Comparison of ENCODE assay signal across 21 cellular contexts in the genomic region with DNA sequence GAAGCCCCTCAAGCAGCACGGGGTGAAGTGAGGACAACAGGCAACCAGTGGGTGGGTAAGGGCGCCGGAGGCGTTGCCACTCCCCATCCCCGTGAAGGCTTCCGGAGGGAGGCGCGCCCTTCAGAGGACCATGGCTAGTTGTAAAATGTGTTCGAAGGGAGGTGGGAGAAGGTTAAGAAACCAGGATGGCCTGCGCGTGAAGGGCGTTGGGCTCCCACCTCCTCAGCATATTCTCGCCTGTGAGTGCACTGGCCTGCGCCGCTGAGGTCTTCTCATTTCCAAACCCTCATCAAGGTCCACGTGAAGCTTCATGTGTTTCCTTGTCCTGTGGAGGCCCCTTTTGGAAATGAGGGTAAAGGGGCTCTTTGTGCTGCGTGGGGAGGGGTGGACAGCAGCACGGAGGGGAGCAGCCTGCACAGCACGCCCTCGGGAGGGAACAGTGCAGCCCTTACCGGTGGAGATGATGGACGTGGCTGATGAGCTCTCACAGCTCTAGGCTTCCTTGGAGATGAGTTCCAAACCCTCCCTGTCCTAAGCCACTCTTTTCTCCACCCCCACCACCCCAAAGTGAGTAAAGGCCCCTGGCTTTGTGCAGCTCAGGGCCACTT. TPM values are rescaled to one million over a fixed set of nuclear protein-coding genes. Genes with fewer than 3 reads are reported as not detected.
A peak's percentile ranks its signal among the peaks of the same experiment; 100 is the strongest.
DNase-seq lines count a peak whose midpoint lies in the region; ATAC-seq and TF ChIP-seq lines count a peak whose summit lies in the region.
"Had no signal": no experiment of that assay in that cellular context is flagged by ENCODE, and none has a peak within 500 bp of the region (broad histone marks: within the 10 kb centered on the region; RNA-seq: fewer than 3 reads in every experiment).

No MANE protein-coding gene starts in this region.

- H3K27ac ChIP-seq in H9 (ENCODE audit: insufficient read length, low read depth, low read length) (no peak overlapping the region), upper lobe of right lung (no peak overlapping the region), hepatocyte (no peak overlapping the region)
- H3K27ac ChIP-seq: BLaER1 treated with 17β-estradiol and CSF1 and Interleukin-3, amounts not matched to agents 10 nM and 100 nM; Peyer's patch; SJCRH30 had no signal

- no peak overlapping the region for H2BK5ac ChIP-seq in H9 (ENCODE audit: insufficient read length, low read length)

- no peak overlapping the region for H3K4ac ChIP-seq in H9 (ENCODE audit: low read depth, low read length)

- no peak overlapping the region for H2BK15ac ChIP-seq in H9 (ENCODE audit: low read depth, low read length)

- H3K23ac ChIP-seq in H9 (ENCODE audit: insufficient read length, low read depth, low read length), result no peak overlapping the region

- DNase-seq in D341Med (ENCODE audit: low spot score) (peak; percentile 14), H9 (peak; percentile 21), mesenteric fat pad (ENCODE audit: low spot score) (peak; percentile 79), upper lobe of right lung (no peak), UCSD-AML1 (lab: John Stamatoyannopoulos, UW; ENCODE audit: unreplicated experiment) (no peak), hepatocyte (ENCODE audit: low spot score) (no peak)
- DNase-seq: NCI-H1105, NCI-H146, NCI-H2029, NCI-H345, NCI-H524, NCI-H774, SJCRH30 had no signal

- no peak overlapping the region for H3K4me3 ChIP-seq in upper lobe of right lung
- no peak overlapping the region for H3K4me3 ChIP-seq in hepatocyte
- H3K4me3 ChIP-seq: BLaER1 treated with 17β-estradiol and CSF1 and Interleukin-3, amounts not matched to agents 10 nM and 100 nM; Peyer's patch; SJCRH30 had no signal

- ATAC-seq in upper lobe of right lung (peak; percentile 6), GM18870 (IDR thresholded peaks at IDR 0.05; ENCODE audit: unreplicated experiment) (no peak)
- ATAC-seq: CD8-positive, alpha-beta T cell had no signal

- no peak overlapping the region for H4K5ac ChIP-seq in H9 (ENCODE audit: insufficient read length, low read depth, low read length)

- no CpG with 5 or more reads among the region's 22 CpGs for WGBS in H9 (ENCODE audit: extremely low coverage, insufficient read length, low lambda C conversion rate)
- WGBS in hepatocyte (ENCODE audit: low lambda C conversion rate, missing lambda C conversion rate), result 93% methylated on average over 22 of the region's 22 CpGs

- H3K56ac ChIP-seq in H9 (ENCODE audit: insufficient read length, low read depth, low read length), result no peak overlapping the region

- no peak overlapping the region for H4K91ac ChIP-seq in H9 (ENCODE audit: insufficient read length, low read depth, low read length)

- no peak overlapping the region; a peak in 1 of 7 replicates for H3K27ac Mint-ChIP-seq in H9
- H3K27ac Mint-ChIP-seq: CD8-positive, alpha-beta T cell; IgD-negative memory B cell had no signal

- no peaks in the 10 kb centered on the region for H3K79me2 ChIP-seq in H9 (ENCODE audit: insufficient read depth, low read length)
- H3K79me2 ChIP-seq in hepatocyte, result no peaks in the 10 kb centered on the region

- H3K27me3 Mint-ChIP-seq in H9 (ENCODE audit: low read depth), result peaks cover 4% of the 10 kb centered on the region
- H3K27me3 Mint-ChIP-seq: IgD-negative memory B cell had no signal

- H3K27me3 ChIP-seq in H9 (ENCODE audit: insufficient read depth, low read length) (no peaks in the 10 kb centered on the region), upper lobe of right lung (no peaks in the 10 kb centered on the region), hepatocyte (no peaks in the 10 kb centered on the region)
- H3K27me3 ChIP-seq: BLaER1 treated with 17β-estradiol and CSF1 and Interleukin-3, amounts not matched to agents 10 nM and 100 nM; Peyer's patch; SJCRH30 had no signal

- H3K23me2 ChIP-seq in H9 (ENCODE audit: insufficient read length, low read depth, low read length, poor library complexity, severe bottlenecking), result no peaks in the 10 kb centered on the region

- H3K14ac ChIP-seq in H9 (ENCODE audit: insufficient read depth, low read length), result no peak overlapping the region; the same call in 1 of the 2 replicates

- no peak overlapping the region for H3K9ac ChIP-seq in H9 (ENCODE audit: extremely low read depth, insufficient read length, low read length)
- H3K9ac ChIP-seq: BLaER1 treated with 17β-estradiol and CSF1 and Interleukin-3, amounts not matched to agents 10 nM and 100 nM had no signal

- no peaks in the 10 kb centered on the region for H3K36me3 Mint-ChIP-seq in H9 (ENCODE audit: insufficient read depth in 1 of 3, low read depth in 3 of 3)
- H3K36me3 Mint-ChIP-seq: CD8-positive, alpha-beta T cell had no signal

- no peak overlapping the region for H2AFZ ChIP-seq in H9 (ENCODE audit: low read length)
- H2AFZ ChIP-seq in hepatocyte, result no peak overlapping the region

- no peaks in the 10 kb centered on the region for H3K79me1 ChIP-seq in H9 (ENCODE audit: insufficient read depth, low read depth, low read length, poor library complexity, severe bottlenecking)

- H3T11ph ChIP-seq in H9 (ENCODE audit: low read length), result no peak overlapping the region

- H2AK5ac ChIP-seq in H9 (ENCODE audit: insufficient read length, low read length), result no peak overlapping the region

- no peak overlapping the region for H2BK20ac ChIP-seq in H9 (ENCODE audit: low read depth, low read length, poor library complexity, severe bottlenecking)

- no peaks in the 10 kb centered on the region for H3K4me1 ChIP-seq in H9 (ENCODE audit: insufficient read depth, low read length)
- H3K4me1 ChIP-seq in upper lobe of right lung, result no peaks in the 10 kb centered on the region
- H3K4me1 ChIP-seq in hepatocyte (ENCODE audit: insufficient read depth), result no peaks in the 10 kb centered on the region
- H3K4me1 ChIP-seq: Peyer's patch had no signal

- no peaks in the 10 kb centered on the region for H3K9me3 ChIP-seq in H9 (ENCODE audit: control insufficient read depth, low read depth, low read length)
- no peaks in the 10 kb centered on the region for H3K9me3 ChIP-seq in upper lobe of right lung
- no peaks in the 10 kb centered on the region for H3K9me3 ChIP-seq in hepatocyte (ENCODE audit: low read depth)
- H3K9me3 ChIP-seq: Peyer's patch, SJCRH30 had no signal

- H3K18ac ChIP-seq in H9 (ENCODE audit: insufficient read length, low read depth, low read length), result no peak overlapping the region

- H3K9me3 Mint-ChIP-seq in H9, result no peaks in the 10 kb centered on the region; a peak in 1 of 5 replicates

- H3K4me2 ChIP-seq in H9 (ENCODE audit: insufficient read depth, insufficient read length, low read length), result no peak overlapping the region
- H3K4me2 ChIP-seq in hepatocyte, result no peak overlapping the region
- H3K4me2 ChIP-seq: BLaER1 treated with 17β-estradiol and CSF1 and Interleukin-3, amounts not matched to agents 10 nM and 100 nM had no signal

- peaks cover 5 to 7% of the 10 kb centered on the region in 2 experiments; a peak in 2 of 4 replicates for H3K4me1 Mint-ChIP-seq in H9
- H3K4me1 Mint-ChIP-seq: IgD-negative memory B cell had no signal

- no peak overlapping the region for H2BK12ac ChIP-seq in H9 (ENCODE audit: insufficient read length, low read depth, low read length)

- no peak overlapping the region for H3K4me3 Mint-ChIP-seq in H9
- H3K4me3 Mint-ChIP-seq: CD8-positive, alpha-beta T cell; IgD-negative memory B cell had no signal

- H3K36me3 ChIP-seq in upper lobe of right lung (no peaks in the 10 kb centered on the region), hepatocyte (replicated peaks; ENCODE audit: insufficient read depth, low read depth) (no peaks in the 10 kb centered on the region)
- H3K36me3 ChIP-seq: BLaER1 treated with 17β-estradiol and CSF1 and Interleukin-3, amounts not matched to agents 10 nM and 100 nM; Peyer's patch; SJCRH30 had no signal

- H3K9me2 ChIP-seq in hepatocyte (replicated peaks; ENCODE audit: insufficient read depth), result no peaks in the 10 kb centered on the region

- H4K20me1 ChIP-seq in H9 (ENCODE audit: control insufficient read depth, insufficient read depth, insufficient read length), result no peaks in the 10 kb centered on the region
- H4K20me1 ChIP-seq in hepatocyte (ENCODE audit: insufficient read depth, poor library complexity, severe bottlenecking), result no peaks in the 10 kb centered on the region

- intact Hi-C loops in upper lobe of right lung (cut with DNase I), result no loop called here

- TF ChIP-seq CTCF in H9 (conservative IDR thresholded peaks at IDR 0.05) (no peak), upper lobe of right lung (IDR thresholded peaks at IDR 0.05) (no peak), hepatocyte (IDR thresholded peaks at IDR 0.05; ENCODE audit: poor library complexity) (no peak)

- H2BK120ac ChIP-seq in H9 (ENCODE audit: low read depth, low read length, poor library complexity, severe bottlenecking), result no peak overlapping the region

- H4K8ac ChIP-seq in H9 (replicated peaks; ENCODE audit: insufficient read length, low read depth, low read length), result no peak overlapping the region

RNA-seq across cellular contexts. Expression of a gene that starts 8.5 kb away (rescaled TPM):
- 0.33 TPM in 1 of 2 replicates, not detected in the other for total RNA-seq in H9 (2021)
- total RNA-seq in mesenteric fat pad, result 0.67 TPM
- total RNA-seq in upper lobe of right lung, result 0.81 TPM
- total RNA-seq in hepatocyte, result 0.83 TPM in 1 of 2 replicates, not detected in the other
- 1.8 and 4.2 TPM in 2 replicates for polyA plus RNA-seq in hepatocyte
- total RNA-seq: Daoy, H4, OCI-LY7, Peyer's patch, SJCRH30 had no signal
- polyA plus RNA-seq: IgD-negative memory B cell had no signal

Comparison
In these comparisons a context has a peak if more than half of its experiments do, and no peak if none do; other contexts are left out.
1. DNase-seq: peak in D341Med (single experiment), H9 (single experiment) and mesenteric fat pad (single experiment); none in upper lobe of right lung (single experiment), UCSD-AML1 (single experiment) and hepatocyte (single experiment).